9 cellular contexts compared by ENCODE assay signal in the genomic region with DNA sequence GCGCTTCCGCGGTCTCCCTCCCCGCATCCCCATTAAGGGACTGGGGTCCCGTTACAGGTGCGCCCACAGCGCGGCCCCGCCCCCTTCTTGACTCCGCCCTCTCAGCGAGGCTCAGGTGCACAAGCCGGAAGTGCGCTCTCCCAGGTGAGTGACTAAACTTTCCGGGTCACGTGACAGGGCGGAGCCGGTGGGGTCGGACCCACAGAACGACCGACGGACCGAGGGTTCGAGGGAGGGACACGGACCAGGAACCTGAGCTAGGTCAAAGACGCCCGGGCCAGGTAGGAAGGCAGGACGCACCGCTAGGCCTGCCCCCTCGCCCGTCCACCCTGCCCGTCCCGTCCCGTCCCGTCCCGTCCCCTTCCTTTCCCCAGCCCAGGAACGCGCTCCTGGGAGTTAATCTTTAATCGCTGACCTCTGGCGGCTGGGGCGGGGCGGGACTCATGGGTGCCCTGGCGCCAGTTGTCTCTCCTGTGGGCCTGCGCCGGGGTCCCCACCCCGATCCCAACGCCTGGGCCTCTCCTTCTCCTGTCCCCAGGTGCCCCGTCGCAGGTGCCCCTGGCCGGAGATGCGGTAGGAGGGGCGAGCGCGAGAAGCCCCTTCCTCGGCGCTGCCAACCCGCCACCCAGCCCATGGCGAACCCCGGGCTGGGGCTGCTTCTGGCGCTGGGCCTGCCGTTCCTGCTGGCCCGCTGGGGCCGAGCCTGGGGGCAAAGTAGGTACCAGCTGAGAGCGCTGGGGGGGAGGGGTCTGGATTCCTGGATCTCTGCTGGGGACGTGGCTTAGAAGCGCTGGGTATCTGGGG. TPM values are rescaled to one million over a fixed set of nuclear protein-coding genes. Genes with fewer than 3 reads are reported as not detected.
A peak's percentile ranks its signal among the peaks of the same experiment; 100 is the strongest.
DNase-seq lines count a peak whose midpoint lies in the region; ATAC-seq and TF ChIP-seq lines count a peak whose summit lies in the region.
"Had no signal": no experiment of that assay in that cellular context is flagged by ENCODE, and none has a peak within 500 bp of the region (broad histone marks: within the 10 kb centered on the region; RNA-seq: fewer than 3 reads in every experiment).

A gene with protein sequence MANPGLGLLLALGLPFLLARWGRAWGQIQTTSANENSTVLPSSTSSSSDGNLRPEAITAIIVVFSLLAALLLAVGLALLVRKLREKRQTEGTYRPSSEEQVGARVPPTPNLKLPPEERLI (plus strand): TSS at position 202 of the 804 bp plus-strand sequence. CDS start 431 bp downstream, at position 633.

- TF ChIP-seq CTCF in LNCaP clone FGC (IDR thresholded peaks at IDR 0.05; ENCODE audit: control insufficient read depth, extremely low read depth, insufficient read depth) (no peak), BE2C (IDR thresholded peaks at IDR 0.05; ENCODE audit: low read depth, low read length) (no peak)

- peaks cover 27% of the 10 kb centered on the region for H3K27me3 ChIP-seq in BE2C

- no peak for ATAC-seq in GM19463 (IDR thresholded peaks at IDR 0.05; ENCODE audit: unreplicated experiment)

- peak within 1 kb of the TSS; percentile 91 for H3K4me3 ChIP-seq in LNCaP clone FGC (ENCODE audit: low read depth, low read length)
- peak within 1 kb of the TSS; percentile 86 for H3K4me3 ChIP-seq in iPS-18c (ENCODE audit: insufficient read depth, low read depth, low read length)
- no peak within 1 kb of the TSS for H3K4me3 ChIP-seq in BE2C (ENCODE audit: low read depth, low read length)

- no peaks in the 10 kb centered on the region for H3K4me1 ChIP-seq in BE2C

- DNase-seq in LNCaP clone FGC (ENCODE audit: low read depth) (peak; percentile 71), BE2C (no peak), COR-L47 (lab: John Stamatoyannopoulos, UW) (no peak), NCI-H748 treated with DMSO at 0.1 percent for 48 hours (lab: John Stamatoyannopoulos, UW) (no peak)
- peak; percentile 72 for DNase-seq in activated CD4-positive, alpha-beta T cell treated with anti-CD3 and anti-CD28 coated beads, Interleukin-2, amount 10 ng/mL, durations not matched to agents 24 days and 14 days
- DNase-seq in stimulated activated CD8-positive, alpha-beta memory T cell treated with anti-CD3 and anti-CD28 coated beads, Interleukin-4, amount 100 ng/mL, for 48 hours = peak; percentile 50

- H3K4me3 Mint-ChIP-seq in activated CD4-positive, alpha-beta T cell treated with anti-CD3 and anti-CD28 coated beads, Interleukin-2, amount 10 ng/mL, durations not matched to agents 24 days and 14 days = peak within 1 kb of the TSS; percentile 12

- H3K27me3 Mint-ChIP-seq in activated CD4-positive, alpha-beta T cell treated with anti-CD3 and anti-CD28 coated beads, Interleukin-2, amount 10 ng/mL, durations not matched to agents 24 days and 14 days = no peaks in the 10 kb centered on the region

- no peaks in the 10 kb centered on the region for H3K9me3 Mint-ChIP-seq in activated CD4-positive, alpha-beta T cell treated with anti-CD3 and anti-CD28 coated beads, Interleukin-2, amount 10 ng/mL, durations not matched to agents 24 days and 14 days

- H3K9me3 ChIP-seq in iPS-18c (ENCODE audit: control insufficient read depth, insufficient read depth, low read length) (no peaks in the 10 kb centered on the region), BE2C (no peaks in the 10 kb centered on the region)

- H3K27ac Mint-ChIP-seq in activated CD4-positive, alpha-beta T cell treated with anti-CD3 and anti-CD28 coated beads, Interleukin-2, amount 10 ng/mL, durations not matched to agents 24 days and 14 days = no peak within 1 kb of the TSS

- peaks cover 6% of the 10 kb centered on the region for H3K4me1 Mint-ChIP-seq in activated CD4-positive, alpha-beta T cell treated with anti-CD3 and anti-CD28 coated beads, Interleukin-2, amount 10 ng/mL, durations not matched to agents 24 days and 14 days

- intact Hi-C loops in activated CD4-positive, alpha-beta T cell treated with anti-CD3 and anti-CD28 coated beads, Interleukin-2, amount 10 ng/mL, durations not matched to agents 24 days and 14 days (cut with micrococcal nuclease) = no loop called here

- no peaks in the 10 kb centered on the region for H3K36me3 ChIP-seq in BE2C

- H3K36me3 Mint-ChIP-seq in activated CD4-positive, alpha-beta T cell treated with anti-CD3 and anti-CD28 coated beads, Interleukin-2, amount 10 ng/mL, durations not matched to agents 24 days and 14 days (ENCODE audit: low read depth) = peaks cover 12% of the 10 kb centered on the region

RNA-seq across cellular contexts. Expression of the gene that starts here (rescaled TPM):
- 0.26 and 0.33 TPM in 2 replicates for total RNA-seq in activated CD4-positive, alpha-beta T cell treated with anti-CD3 and anti-CD28 coated beads, Interleukin-2, amount 10 ng/mL, durations not matched to agents 24 days and 14 days
- not detected for polyA plus RNA-seq in BE2C (2012; ENCODE audit: insufficient read depth, insufficient read length, low read depth)
- total RNA-seq: LHCN-M2 had no signal

Comparison
In these comparisons a context has a peak if more than half of its experiments do, and no peak if none do; other contexts are left out.
1. Peak in DNase-seq in activated CD4-positive, alpha-beta T cell treated with anti-CD3 and anti-CD28 coated beads, Interleukin-2, amount 10 ng/mL, durations not matched to agents 24 days and 14 days; RNA of the gene not detected or under 1 TPM.
2. DNase-seq: peak in LNCaP clone FGC (single experiment) and stimulated activated CD8-positive, alpha-beta memory T cell treated with anti-CD3 and anti-CD28 coated beads, Interleukin-4, amount 100 ng/mL, for 48 hours (single experiment); none in BE2C (single experiment), COR-L47 (single experiment) and NCI-H748 treated with DMSO at 0.1 percent for 48 hours (single experiment).